Comparison of ENCODE assay signal across 6 cellular contexts in the genomic region with DNA sequence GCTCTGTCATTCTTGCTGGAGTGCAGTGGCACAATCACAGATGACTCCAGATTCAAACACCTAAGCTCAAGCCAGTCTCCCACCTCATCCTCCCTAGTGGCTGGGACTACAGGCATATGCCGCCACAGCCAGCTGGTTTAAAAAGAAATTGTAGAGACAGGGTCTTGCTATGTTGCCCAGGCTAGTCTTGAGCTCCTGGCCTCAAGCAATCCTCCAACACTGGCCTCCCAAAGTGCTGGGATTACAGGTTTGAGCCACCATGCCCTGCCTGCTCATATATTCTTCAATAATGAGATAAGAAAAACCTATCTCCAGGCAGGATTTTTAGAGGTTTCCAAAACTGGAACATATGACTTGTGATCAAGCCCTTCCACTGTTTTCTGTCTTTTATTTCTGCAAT.
DNase-seq lines count a peak whose midpoint lies in the region; ATAC-seq, FAIRE-seq and TF ChIP-seq lines count a peak whose summit lies in the region.
"Not testable (repeated sequence)": the region's sequence is repeated elsewhere in the genome, so short reads cannot be mapped to it uniquely, and the experiment has no call there.

No MANE protein-coding gene starts in this region.

- not testable (repeated sequence) for H3K36me3 Mint-ChIP-seq in CD14-positive monocyte; osteocyte (ENCODE audit: unreplicated experiment)

- not testable (repeated sequence) for H3K4me3 Mint-ChIP-seq in CD14-positive monocyte; osteocyte (ENCODE audit: unreplicated experiment)

- DNase-seq in CD14-positive monocyte (ENCODE audit: low spot score) (peak; percentile 36), ecto neural progenitor cell (ENCODE audit: low spot score) (peak; percentile 12), esophagus muscularis mucosa (ENCODE audit: extremely low spot score) (peak; percentile 45), islet precursor cell (peak; percentile 16), osteocyte (ENCODE audit: extremely low spot score, unreplicated experiment) (peak; percentile 71)
- not testable (repeated sequence) for DNase-seq in K562 (ENCODE audit: extremely low read depth in 1 of 4, low spot score in 3 of 4)

- WGBS in K562 (ENCODE audit: insufficient coverage, low coverage, missing lambda C conversion rate) = 4% methylated on average over 1 of the region's 1 CpG
- WGBS in esophagus muscularis mucosa = 92% methylated on average over 1 of the region's 1 CpG

- H3K9me3 Mint-ChIP-seq in CD14-positive monocyte; osteocyte (ENCODE audit: unreplicated experiment): not testable (repeated sequence)

- ATAC-seq in K562 = not testable (repeated sequence)

- TF ChIP-seq CTCF in CD14-positive monocyte (IDR thresholded peaks at IDR 0.05); K562 (IDR thresholded peaks at IDR 0.05 in 2 of 3, conservative IDR thresholded peaks at IDR 0.05 in 1 of 3; ENCODE audit: insufficient read depth in 2 of 3, low read depth in 1 of 3, low read length in 3 of 3); esophagus muscularis mucosa (IDR thresholded peaks at IDR 0.05); osteocyte (IDR thresholded peaks at IDR 0.05): not testable (repeated sequence)

- not testable (repeated sequence) for H3K4me1 Mint-ChIP-seq in CD14-positive monocyte; osteocyte (ENCODE audit: unreplicated experiment)

- not testable (repeated sequence) for TF ChIP-seq EP300 in K562 (IDR thresholded peaks at IDR 0.05; ENCODE audit: low read length); esophagus muscularis mucosa (IDR thresholded peaks at IDR 0.05)

- not testable (repeated sequence) for H3K4me2 ChIP-seq in K562 (ENCODE audit: insufficient read depth, low read length)

- not testable (repeated sequence) for H3K27ac Mint-ChIP-seq in CD14-positive monocyte; osteocyte (ENCODE audit: unreplicated experiment)

- CTCF ChIA-PET in K562 (lab: Yijun Ruan, JAX; ENCODE audit: low intra/inter-chr PET ratio) = not testable (repeated sequence)

- not testable (repeated sequence) for H2AFZ ChIP-seq in K562 (ENCODE audit: low read depth, low read length)

- H3K4me1 ChIP-seq in K562 (replicated peaks in 1 of 2; ENCODE audit: control insufficient read depth in 2 of 2, insufficient read depth in 2 of 2, low read length in 2 of 2); esophagus muscularis mucosa: not testable (repeated sequence)

- not testable (repeated sequence) for H4K20me1 ChIP-seq in K562 (replicated peaks; ENCODE audit: control insufficient read depth, insufficient read depth, low read length)

- H3K79me2 ChIP-seq in K562 (ENCODE audit: control insufficient read depth, insufficient read depth, low read length) = not testable (repeated sequence)

- intact Hi-C loops in CD14-positive monocyte (cut with micrococcal nuclease); K562 (cut with micrococcal nuclease); esophagus muscularis mucosa (cut with DNase I): not testable (repeated sequence)

- H3K9me3 ChIP-seq in K562 (replicated peaks; ENCODE audit: control insufficient read depth, insufficient read depth, low read depth, low read length); esophagus muscularis mucosa: not testable (repeated sequence)

- not testable (repeated sequence) for H3K9ac ChIP-seq in K562 (ENCODE audit: insufficient read depth in 1 of 2, low read depth in 2 of 2, low read length in 2 of 2)

- not testable (repeated sequence) for BruUV-seq in K562 (replicated peaks; lab: Mats Ljungman, UMichigan)

- H3K4me3 ChIP-seq in K562, esophagus muscularis mucosa: not testable (repeated sequence)

- peaks cover 4 to 18% of the 10 kb centered on the region in 2 experiments; a peak in 4 of 5 replicates for H3K27me3 ChIP-seq in K562 (ENCODE audit: control insufficient read depth in 2 of 2, insufficient read depth in 2 of 2, low read length in 2 of 2)
- not testable (repeated sequence) for H3K27me3 ChIP-seq in esophagus muscularis mucosa

- POLR2A ChIA-PET in K562 (lab: Yijun Ruan, JAX) = not testable (repeated sequence)

- not testable (repeated sequence) for H3K9me1 ChIP-seq in K562 (ENCODE audit: control insufficient read depth, insufficient read depth, low read length)

- not testable (repeated sequence) for H3K36me3 ChIP-seq in K562 (ENCODE audit: control insufficient read depth, insufficient read depth, low read length); esophagus muscularis mucosa

- H3K27ac ChIP-seq in K562 (ENCODE audit: extremely low read depth, low read depth, low read length); esophagus muscularis mucosa (replicated peaks in 1 of 4): not testable (repeated sequence)

- not testable (repeated sequence) for TF ChIP-seq POLR2A in K562 (conservative IDR thresholded peaks at IDR 0.05); esophagus muscularis mucosa (IDR thresholded peaks at IDR 0.05; ENCODE audit: low read depth)

- in situ Hi-C loops in K562 (cut with MboI) = not testable (repeated sequence)

- not testable (repeated sequence) for FAIRE-seq in K562 (lab: Jason Lieb, UNC)

- TF ChIP-seq RAD21 in K562 (CRISPR knock-in tag; conservative IDR thresholded peaks at IDR 0.05 in 1 of 2, IDR thresholded peaks at IDR 0.05 in 1 of 2) = not testable (repeated sequence)

- not testable (repeated sequence) for H3K27me3 Mint-ChIP-seq in CD14-positive monocyte (ENCODE audit: low read depth in 3 of 3); osteocyte (ENCODE audit: unreplicated experiment)

TF ChIP-seq in K562, 482 proteins besides CTCF, POLR2A, EP300 and RAD21:
- peak; percentile 27; the same call in 1 of the 2 replicates for TF ChIP-seq ZNF121 (CRISPR knock-in tag; conservative IDR thresholded peaks at IDR 0.05)
TF ChIP-seq in K562: peak in this region for 1; not testable (repeated sequence) for 481.
